In genomic region chr4:107744532-107744931, GRCh38 we compare ENCODE assay signal across 8 cellular contexts.
"Had no signal": no experiment of that assay in that cellular context is flagged by ENCODE, and none has a peak within 500 bp of the region (broad histone marks: within the 10 kb centered on the region; RNA-seq: fewer than 3 reads in every experiment).

No MANE protein-coding gene starts in this region.

- ATAC-seq: GM12878 had no signal

- DNase-seq: GDM1, GF-D8 had no signal

- H3K4me3 ChIP-seq: GM12878 had no signal

- FAIRE-seq: G401.6, GM12878, GM12891, GM12892, GM18507, GM19239 had no signal
